In genomic region chr18:56068701-56069100, GRCh38 we compare ENCODE assay signal across 1 cellular context.
TF ChIP-seq lines count a peak whose summit lies in the region.

No MANE protein-coding gene starts in this region.

TF ChIP-seq in SK-N-SH, 30 proteins besides CTCF, POLR2A, EP300 and RAD21 (continued from another document):
- TF ChIP-seq ZBTB33 (IDR thresholded peaks at IDR 0.05; ENCODE audit: borderline replicate concordance, low read depth) (no peak), USF2 (IDR thresholded peaks at IDR 0.05; ENCODE audit: borderline replicate concordance, low read depth, low read length) (no peak), USF1 (IDR thresholded peaks at IDR 0.05; ENCODE audit: borderline replicate concordance, low read depth) (no peak), JUND (IDR thresholded peaks at IDR 0.05) (no peak), YY1 (IDR thresholded peaks at IDR 0.05; ENCODE audit: low read depth) (no peak), NRF1 (IDR thresholded peaks at IDR 0.05; ENCODE audit: low read depth, low read length) (no peak)
TF ChIP-seq in SK-N-SH: peak in this region for 0.
